ENCODE assay signal across 8 cellular contexts in genomic region chr6:125956506-125957390, GRCh38. TPM values are rescaled to one million over a fixed set of nuclear protein-coding genes. Genes with fewer than 3 reads are reported as not detected.
DNase-seq lines count a peak whose midpoint lies in the region; ATAC-seq, FAIRE-seq and TF ChIP-seq lines count a peak whose summit lies in the region.

Gene HINT3, plus strand, starts transcription at chr6:125956770. Its CDS starts 208 bp downstream, at chr6:125956978.

- DNase-seq in BE2C: peak; percentile 98
- DNase-seq in NCI-H510A (lab: John Stamatoyannopoulos, UW): peak; percentile 91
- peak; percentile 99 for DNase-seq in activated CD4-positive, alpha-beta T cell treated with anti-CD3 and anti-CD28 coated beads for 24 hours (ENCODE audit: low read depth in 2 of 2)
- DNase-seq in chondrocyte (ENCODE audit: low spot score): peak; percentile 98
- peak; percentile 99 for DNase-seq in kidney
- DNase-seq in stimulated activated CD4-positive, alpha-beta T cell treated with anti-CD3 and anti-CD28 coated beads, Interleukin-15, amount 100 ng/mL, for 24 hours: peak; percentile 99

- H3K9ac ChIP-seq in kidney (ENCODE audit: low read length in 2 of 2): peak within 1 kb of the TSS; percentile 45 to 91

- TF ChIP-seq POLR2A in GM19193 (IDR thresholded peaks at IDR 0.05; ENCODE audit: extremely low read depth, insufficient read depth, insufficient read length): peak; percentile 75

- H3K9me3 ChIP-seq in BE2C: no peaks in the 10 kb centered on the region
- no peaks in the 10 kb centered on the region for H3K9me3 ChIP-seq in kidney (ENCODE audit: control insufficient read depth in 1 of 2, low read length in 2 of 2)

- 0 out of 2 replicates have a peak, but pooled peaks cover 2% of the 10 kb centered on the region for H3K4me1 ChIP-seq in BE2C
- H3K4me1 ChIP-seq in kidney (ENCODE audit: control insufficient read depth in 1 of 2, insufficient read depth in 1 of 2, low read depth in 1 of 2, low read length in 2 of 2): peaks cover 10 to 16% of the 10 kb centered on the region in 2 donors

- H3K27ac ChIP-seq in kidney (ENCODE audit: low read depth in 2 of 2, low read length in 2 of 2): peak within 1 kb of the TSS; percentile 95 to 96

- peak; percentile 92 for FAIRE-seq in kidney (lab: Jason Lieb, UNC)

- ATAC-seq in HG03439 (IDR thresholded peaks at IDR 0.05; ENCODE audit: unreplicated experiment): peak; percentile 96

- intact Hi-C loops in kidney (cut with DNase I): no loop called here

- H3K36me3 Mint-ChIP-seq in chondrocyte (ENCODE audit: low read depth): no peaks in the 10 kb centered on the region

- peaks cover 11% of the 10 kb centered on the region for H3K4me1 Mint-ChIP-seq in chondrocyte (ENCODE audit: low read depth)

- no peaks in the 10 kb centered on the region for H3K27me3 Mint-ChIP-seq in chondrocyte (ENCODE audit: low read depth)

- H3K36me3 ChIP-seq in BE2C: no peaks in the 10 kb centered on the region
- H3K36me3 ChIP-seq in kidney (ENCODE audit: control insufficient read depth in 1 of 2, insufficient read depth in 2 of 2, low read length in 2 of 2): no peaks in the 10 kb centered on the region

- H3K4me3 ChIP-seq in BE2C (ENCODE audit: low read depth, low read length) (peak within 1 kb of the TSS; percentile 82), kidney (ENCODE audit: low read length in 2 of 2) (peak within 1 kb of the TSS; percentile 65 to 79)

- no peak within 1 kb of the TSS for H3K27ac Mint-ChIP-seq in chondrocyte (ENCODE audit: unreplicated experiment)

- no peaks in the 10 kb centered on the region for H3K27me3 ChIP-seq in BE2C

- H3K9me3 Mint-ChIP-seq in chondrocyte (ENCODE audit: low read depth): no peaks in the 10 kb centered on the region

- no peak within 1 kb of the TSS for H3K4me3 Mint-ChIP-seq in chondrocyte (ENCODE audit: unreplicated experiment)

- TF ChIP-seq CTCF in BE2C (IDR thresholded peaks at IDR 0.05; ENCODE audit: low read depth, low read length) (peak; percentile 95), chondrocyte (IDR thresholded peaks at IDR 0.05) (peak; percentile 100), kidney (IDR thresholded peaks at IDR 0.05; ENCODE audit: borderline replicate concordance, extremely low read depth, insufficient read depth) (peak; percentile 92)

RNA-seq across cellular contexts. Expression of gene HINT3, which starts in this region (rescaled TPM):
- polyA plus RNA-seq in BE2C (2012; ENCODE audit: insufficient read depth, insufficient read length, low read depth): 15.8 TPM
- 15.7 to 19.7 TPM (median 19.3 TPM) in 3 replicates for total RNA-seq in chondrocyte
- 21.4 TPM for total RNA-seq in kidney
- 18.9 TPM for polyA plus RNA-seq in kidney (ENCODE audit: insufficient read depth, low read depth, low replicate concordance)

Comparison
In these comparisons a context has a peak if more than half of its experiments do, and no peak if none do; other contexts are left out.
1. Peak in every context shown above with its lines: DNase-seq, ATAC-seq, H3K4me3 ChIP-seq and H3K27ac ChIP-seq.